In the genomic region with DNA sequence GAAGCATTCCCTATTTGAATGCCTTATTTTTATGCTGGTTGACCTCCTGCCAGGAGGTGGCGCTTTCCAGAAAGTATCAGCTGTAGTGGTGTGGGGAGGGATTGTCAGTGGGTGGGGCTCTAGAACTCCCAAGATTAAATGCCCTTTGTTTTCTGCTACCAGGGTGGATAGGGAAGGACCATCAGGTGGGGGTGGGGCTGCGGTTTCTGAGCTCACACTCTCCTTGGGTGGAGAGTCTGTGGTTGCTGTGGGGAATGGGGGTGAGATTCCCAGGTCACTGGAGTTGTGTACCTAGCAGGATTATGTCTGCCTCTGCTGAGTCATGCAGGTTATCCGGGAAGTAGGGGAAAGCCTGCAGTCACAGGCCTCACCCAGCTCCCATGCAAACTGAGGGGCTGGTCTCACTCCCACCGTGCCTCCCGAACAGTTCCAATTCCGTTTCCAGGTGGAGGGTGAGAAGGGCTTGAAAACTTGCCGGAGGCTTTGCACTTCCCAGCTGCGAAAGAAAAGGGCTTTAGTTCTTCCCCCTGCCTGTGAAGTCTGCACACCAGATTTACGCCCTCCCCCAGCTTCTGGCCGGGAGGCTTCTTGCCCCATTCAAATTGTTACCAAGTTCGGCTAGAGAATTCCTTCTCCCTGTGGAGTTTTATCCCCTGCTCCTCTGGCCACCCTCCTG, we compare ENCODE assay signal across 13 cellular contexts.
A peak's percentile ranks its signal among the peaks of the same experiment; 100 is the strongest.
DNase-seq lines count a peak whose midpoint lies in the region; ATAC-seq, FAIRE-seq and TF ChIP-seq lines count a peak whose summit lies in the region.
"Had no signal": no experiment of that assay in that cellular context is flagged by ENCODE, and none has a peak within 500 bp of the region (broad histone marks: within the 10 kb centered on the region; RNA-seq: fewer than 3 reads in every experiment).

No MANE protein-coding gene starts in this region.

- H3K9me3 Mint-ChIP-seq in activated naive CD8-positive, alpha-beta T cell treated with anti-CD3 and anti-CD28 coated beads for 36 hours: peaks cover 14% of the 10 kb centered on the region
- H3K9me3 Mint-ChIP-seq in activated CD8-positive, alpha-beta memory T cell treated with anti-CD3 and anti-CD28 coated beads, Interleukin-2, amount 10 ng/mL, durations not matched to agents 7 days and 5 days (ENCODE audit: low read depth): peaks cover 10% of the 10 kb centered on the region

- DNase-seq in Caki2 (ENCODE audit: low read depth): peak; percentile 86
- DNase-seq in SK-MEL-5 (ENCODE audit: low read depth, low spot score): peak; percentile 39
- peak; percentile 40 for DNase-seq in kidney
- DNase-seq in activated naive CD8-positive, alpha-beta T cell treated with anti-CD3 and anti-CD28 coated beads for 36 hours: no peak
- no peak for DNase-seq in NCI-H1694 (lab: John Stamatoyannopoulos, UW)
- no peak for DNase-seq in activated CD8-positive, alpha-beta memory T cell treated with anti-CD3 and anti-CD28 coated beads, Interleukin-2, amount 10 ng/mL, durations not matched to agents 7 days and 5 days
- DNase-seq in activated CD8-positive, alpha-beta memory T cell treated with anti-CD3 and anti-CD28 coated beads, Interleukin-2, amount 50 U/mL, for 48 hours: no peak
- DNase-seq: activated naive CD4-positive, alpha-beta T cell treated with anti-CD3 and anti-CD28 coated beads, Interleukin-2, amount 10 ng/mL, durations not matched to agents 7 days and 5 days; CD8-positive, alpha-beta memory T cell; cortex of kidney; NCI-H2171 treated with DMSO at 0.1 percent for 48 hours had no signal

- intact Hi-C loops in kidney (cut with DNase I): no loop called here

- no peak overlapping the region for H3K27ac Mint-ChIP-seq in activated naive CD8-positive, alpha-beta T cell treated with anti-CD3 and anti-CD28 coated beads for 36 hours
- H3K27ac Mint-ChIP-seq in activated CD8-positive, alpha-beta memory T cell treated with anti-CD3 and anti-CD28 coated beads, Interleukin-2, amount 10 ng/mL, durations not matched to agents 7 days and 5 days: no peak overlapping the region
- H3K27ac Mint-ChIP-seq: activated naive CD4-positive, alpha-beta T cell treated with anti-CD3 and anti-CD28 coated beads, Interleukin-2, amount 10 ng/mL, durations not matched to agents 7 days and 5 days; CD8-positive, alpha-beta memory T cell; memory B cell had no signal

- FAIRE-seq in kidney (lab: Jason Lieb, UNC): no peak

- H3K36me3 ChIP-seq in HUES48 (ENCODE audit: control insufficient read depth, insufficient read depth, low read length) (no peaks in the 10 kb centered on the region), kidney (ENCODE audit: control insufficient read depth in 1 of 2, insufficient read depth in 2 of 2, low read length in 2 of 2) (no peaks in the 10 kb centered on the region)

- CTCF ChIA-PET in activated CD8-positive, alpha-beta memory T cell treated with anti-CD3 and anti-CD28 coated beads, Interleukin-2, amount 10 ng/mL, durations not matched to agents 7 days and 5 days (lab: Charles Lee): no interaction called here

- H3K4me3 Mint-ChIP-seq in activated naive CD8-positive, alpha-beta T cell treated with anti-CD3 and anti-CD28 coated beads for 36 hours: no peak overlapping the region
- H3K4me3 Mint-ChIP-seq in activated CD8-positive, alpha-beta memory T cell treated with anti-CD3 and anti-CD28 coated beads, Interleukin-2, amount 10 ng/mL, durations not matched to agents 7 days and 5 days: no peak overlapping the region
- H3K4me3 Mint-ChIP-seq: activated naive CD4-positive, alpha-beta T cell treated with anti-CD3 and anti-CD28 coated beads, Interleukin-2, amount 10 ng/mL, durations not matched to agents 7 days and 5 days; CD8-positive, alpha-beta memory T cell; memory B cell had no signal

- H3K4me1 ChIP-seq in HUES48 (ENCODE audit: control insufficient read depth, insufficient read depth, low read length) (peaks cover 9% of the 10 kb centered on the region), kidney (ENCODE audit: control insufficient read depth in 1 of 2, insufficient read depth in 1 of 2, low read depth in 1 of 2, low read length in 2 of 2) (no peaks in the 10 kb centered on the region)

- no peaks in the 10 kb centered on the region for H3K27me3 ChIP-seq in HUES48 (ENCODE audit: control insufficient read depth, insufficient read depth, low read length)

- H3K9me3 ChIP-seq in HUES48 (ENCODE audit: control insufficient read depth, insufficient read depth, low read length) (peaks cover 5% of the 10 kb centered on the region; the same call in 1 of the 2 replicates), kidney (ENCODE audit: control insufficient read depth in 1 of 2, low read length in 2 of 2) (peaks cover 0 to 2% of the 10 kb centered on the region in 2 donors)

- H3K9ac ChIP-seq in HUES48 (ENCODE audit: low read depth, low read length) (no peak overlapping the region), kidney (ENCODE audit: low read length in 2 of 2) (no peak overlapping the region)

- H3K27ac ChIP-seq in HUES48 (ENCODE audit: low read depth, low read length) (peak overlapping the region; percentile 88), kidney (ENCODE audit: low read depth in 2 of 2, low read length in 2 of 2) (no peak overlapping the region)

- ATAC-seq in activated CD8-positive, alpha-beta memory T cell treated with anti-CD3 and anti-CD28 coated beads, Interleukin-2, amount 10 ng/mL, durations not matched to agents 7 days and 5 days: no peak

- H3K4me3 ChIP-seq in HUES48 (ENCODE audit: low read depth, low read length) (no peak overlapping the region), kidney (ENCODE audit: low read length in 2 of 2) (no peak overlapping the region)

- peaks cover 2% of the 10 kb centered on the region for H3K4me1 Mint-ChIP-seq in activated naive CD8-positive, alpha-beta T cell treated with anti-CD3 and anti-CD28 coated beads for 36 hours
- H3K4me1 Mint-ChIP-seq in activated CD8-positive, alpha-beta memory T cell treated with anti-CD3 and anti-CD28 coated beads, Interleukin-2, amount 10 ng/mL, durations not matched to agents 7 days and 5 days: no peaks in the 10 kb centered on the region
- H3K4me1 Mint-ChIP-seq: activated naive CD4-positive, alpha-beta T cell treated with anti-CD3 and anti-CD28 coated beads, Interleukin-2, amount 10 ng/mL, durations not matched to agents 7 days and 5 days; CD8-positive, alpha-beta memory T cell; memory B cell had no signal

- H3K36me3 Mint-ChIP-seq in activated naive CD8-positive, alpha-beta T cell treated with anti-CD3 and anti-CD28 coated beads for 36 hours: no peaks in the 10 kb centered on the region
- no peaks in the 10 kb centered on the region for H3K36me3 Mint-ChIP-seq in activated CD8-positive, alpha-beta memory T cell treated with anti-CD3 and anti-CD28 coated beads, Interleukin-2, amount 10 ng/mL, durations not matched to agents 7 days and 5 days
- H3K36me3 Mint-ChIP-seq: activated naive CD4-positive, alpha-beta T cell treated with anti-CD3 and anti-CD28 coated beads, Interleukin-2, amount 10 ng/mL, durations not matched to agents 7 days and 5 days; CD8-positive, alpha-beta memory T cell; memory B cell had no signal

- peaks cover 3% of the 10 kb centered on the region for H3K27me3 Mint-ChIP-seq in activated naive CD8-positive, alpha-beta T cell treated with anti-CD3 and anti-CD28 coated beads for 36 hours
- H3K27me3 Mint-ChIP-seq in activated CD8-positive, alpha-beta memory T cell treated with anti-CD3 and anti-CD28 coated beads, Interleukin-2, amount 10 ng/mL, durations not matched to agents 7 days and 5 days: no peaks in the 10 kb centered on the region
- H3K27me3 Mint-ChIP-seq: activated naive CD4-positive, alpha-beta T cell treated with anti-CD3 and anti-CD28 coated beads, Interleukin-2, amount 10 ng/mL, durations not matched to agents 7 days and 5 days; memory B cell had no signal

- in situ Hi-C loops in Caki2 (cut with HindIII; ENCODE audit: low pct_unique_long_range_greater_than_20kb, low sequenced_read_pairs) (no loop called here), SK-MEL-5 (cut with HindIII; ENCODE audit: low pct_unique_long_range_greater_than_20kb, low sequenced_read_pairs) (no loop called here)

- TF ChIP-seq CTCF in kidney (IDR thresholded peaks at IDR 0.05; ENCODE audit: borderline replicate concordance, extremely low read depth, insufficient read depth): no peak

Comparison
In these comparisons a context has a peak if more than half of its experiments do, and no peak if none do; other contexts are left out.
1. DNase-seq: peak in Caki2 (single experiment), SK-MEL-5 (single experiment) and kidney (single experiment); none in activated naive CD8-positive, alpha-beta T cell treated with anti-CD3 and anti-CD28 coated beads for 36 hours (single experiment), NCI-H1694 (single experiment), activated CD8-positive, alpha-beta memory T cell treated with anti-CD3 and anti-CD28 coated beads, Interleukin-2, amount 10 ng/mL, durations not matched to agents 7 days and 5 days (single experiment) and activated CD8-positive, alpha-beta memory T cell treated with anti-CD3 and anti-CD28 coated beads, Interleukin-2, amount 50 U/mL, for 48 hours (single experiment).